36 cellular contexts compared by ENCODE assay signal in the genomic region with DNA sequence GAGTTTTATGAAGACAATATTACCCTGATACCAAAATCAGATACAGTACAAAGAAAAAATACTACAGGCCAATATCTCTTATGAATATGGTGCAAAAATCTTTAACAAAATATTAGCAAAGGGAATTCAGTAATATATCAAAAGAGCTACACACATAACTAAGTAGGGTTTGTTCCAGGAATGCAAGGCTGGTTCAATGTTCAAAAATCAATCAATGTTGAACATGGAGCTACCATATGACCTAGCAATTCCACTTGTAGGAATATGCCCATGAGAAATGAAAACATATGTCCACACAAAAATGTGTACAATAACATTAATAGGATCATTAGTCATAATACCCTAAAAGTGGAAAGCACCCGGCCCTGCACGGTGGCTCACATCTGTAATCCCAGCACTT. TPM values are rescaled to one million over a fixed set of nuclear protein-coding genes. Genes with fewer than 3 reads are reported as not detected.
"Had no signal": no experiment of that assay in that cellular context is flagged by ENCODE, and none has a peak within 500 bp of the region (broad histone marks: within the 10 kb centered on the region; RNA-seq: fewer than 3 reads in every experiment).

No MANE protein-coding gene starts in this region.

- H3K27ac ChIP-seq: KMS-11 had no signal

- H3K36me3 ChIP-seq: MG63 had no signal

- H3K9ac ChIP-seq: KMS-11 had no signal

- H3K4me3 ChIP-seq: MG63 had no signal

- H3K4me2 ChIP-seq: KMS-11 had no signal

- DNase-seq: Karpas-422, Kasumi-1, MG63, MM.1S, MV-4-11, NCI-H1048, NCI-H1092, NCI-H1092 treated with DMSO at 0.1 percent for 48 hours, NCI-H1105, NCI-H1105 treated with DMSO at 0.1 percent for 48 hours, NCI-H1417, NCI-H1417 treated with DMSO at 0.1 percent for 48 hours, NCI-H1436, NCI-H1436 treated with DMSO at 0.1 percent for 48 hours, NCI-H146, NCI-H1694, NCI-H1694 treated with DMSO at 0.1 percent for 48 hours, NCI-H187, NCI-H187 treated with DMSO at 0.1 percent for 48 hours, NCI-H1930, NCI-H2029, NCI-H2029 treated with DMSO at 0.1 percent for 48 hours, NCI-H2081, NCI-H2081 treated with DMSO at 0.1 percent for 48 hours, NCI-H2107, NCI-H2171, NCI-H2171 treated with DMSO at 0.1 percent for 48 hours, NCI-H2227 treated with DMSO at 0.1 percent for 48 hours, NCI-H226, NCI-H345, NCI-H446, NCI-H446 treated with DMSO at 0.1 percent for 48 hours, NCI-H510A had no signal

RNA-seq across cellular contexts. Expression of gene OCA2, which starts 7.8 kb away (rescaled TPM):
- total RNA-seq: M059J, MCF 10A had no signal
